8 cellular contexts compared by ENCODE assay signal in genomic region chr10:25015927-25016348, GRCh38. TPM values are rescaled to one million over a fixed set of nuclear protein-coding genes. Genes with fewer than 3 reads are reported as not detected.
DNase-seq lines count a peak whose midpoint lies in the region; ATAC-seq and TF ChIP-seq lines count a peak whose summit lies in the region.

Gene ENKUR (minus strand): TSS chr10:25016158. CDS start chr10:25015936, 222 bp downstream.

- intact Hi-C loops in left ventricle myocardium inferior (cut with micrococcal nuclease) (no loop called here), posterior cingulate gyrus (cut with DNase I) (loop anchor here (5.0 to 10.0 kb wide), 2 partner anchors 61 to 294 kb away; partner anchors contain the start of genes ARHGAP21 and PRTFDC1)

- H3K4me3 ChIP-seq in left ventricle myocardium inferior: peak within 1 kb of the TSS; percentile 81

- TF ChIP-seq CTCF in GM13976 (IDR thresholded peaks at IDR 0.05; ENCODE audit: borderline replicate concordance, control extremely low read depth, extremely low read depth, insufficient read depth, missing control alignments) (no peak), left ventricle myocardium inferior (IDR thresholded peaks at IDR 0.05; ENCODE audit: borderline replicate concordance) (no peak), type B pancreatic cell (conservative IDR thresholded peaks at IDR 0.05) (no peak)

- H3K27me3 ChIP-seq in left ventricle myocardium inferior (ENCODE audit: low read depth): no peaks in the 10 kb centered on the region

- DNase-seq in GM13976 (ENCODE audit: low spot score) (peak; percentile 77), NCI-H146 treated with DMSO at 0.1 percent for 48 hours (lab: John Stamatoyannopoulos, UW; ENCODE audit: unreplicated experiment) (peak; percentile 100), T-helper 1 cell (peak; percentile 85 to 93 (median 91)), amniotic epithelial cell (ENCODE audit: low read depth) (peak; percentile 90), left ventricle myocardium inferior (peak; percentile 87), posterior cingulate gyrus (peak; percentile 77 to 98 (median 88)), type B pancreatic cell (ENCODE audit: extremely low spot score, unreplicated experiment) (peak; percentile 86)

- no peaks in the 10 kb centered on the region for H3K27me3 Mint-ChIP-seq in type B pancreatic cell

- no peaks in the 10 kb centered on the region for H3K36me3 Mint-ChIP-seq in type B pancreatic cell

- ATAC-seq in HG02885 (IDR thresholded peaks at IDR 0.05; ENCODE audit: poor library complexity, unreplicated experiment): peak; percentile 59

- H3K9me3 ChIP-seq in left ventricle myocardium inferior (replicated peaks): no peaks in the 10 kb centered on the region

- H3K9me3 Mint-ChIP-seq in type B pancreatic cell: no peaks in the 10 kb centered on the region

- in situ Hi-C loops in GM13976 (cut with MboI; ENCODE audit: low sequenced_read_pairs, unreplicated experiment): no loop called here

- H3K4me1 ChIP-seq in left ventricle myocardium inferior: peaks cover 25% of the 10 kb centered on the region

- H3K4me1 Mint-ChIP-seq in type B pancreatic cell (ENCODE audit: unreplicated experiment): peaks cover 4% of the 10 kb centered on the region

- H3K36me3 ChIP-seq in left ventricle myocardium inferior: no peaks in the 10 kb centered on the region

- H3K4me3 Mint-ChIP-seq in type B pancreatic cell: peak within 1 kb of the TSS; percentile 96

- peak within 1 kb of the TSS; percentile 99 for H3K27ac Mint-ChIP-seq in type B pancreatic cell

- H3K27ac ChIP-seq in left ventricle myocardium inferior (replicated peaks): peak within 1 kb of the TSS; percentile 97

RNA-seq across cellular contexts. Expression of gene ENKUR, which starts in this region (rescaled TPM):
- not detected for total RNA-seq in left ventricle myocardium inferior
- total RNA-seq in type B pancreatic cell (ENCODE audit: low replicate concordance): 1.6 and 7.2 TPM in 2 replicates

Comparison
In these comparisons a context has a peak if more than half of its experiments do, and no peak if none do; other contexts are left out.
1. Peak in every context shown above with its lines: DNase-seq, ATAC-seq, H3K4me3 ChIP-seq and H3K27ac ChIP-seq.
2. Peak in DNase-seq, H3K4me3 ChIP-seq and H3K27ac ChIP-seq in left ventricle myocardium inferior; RNA of the gene not detected or under 1 TPM.